21 cellular contexts compared by ENCODE assay signal in the genomic region with DNA sequence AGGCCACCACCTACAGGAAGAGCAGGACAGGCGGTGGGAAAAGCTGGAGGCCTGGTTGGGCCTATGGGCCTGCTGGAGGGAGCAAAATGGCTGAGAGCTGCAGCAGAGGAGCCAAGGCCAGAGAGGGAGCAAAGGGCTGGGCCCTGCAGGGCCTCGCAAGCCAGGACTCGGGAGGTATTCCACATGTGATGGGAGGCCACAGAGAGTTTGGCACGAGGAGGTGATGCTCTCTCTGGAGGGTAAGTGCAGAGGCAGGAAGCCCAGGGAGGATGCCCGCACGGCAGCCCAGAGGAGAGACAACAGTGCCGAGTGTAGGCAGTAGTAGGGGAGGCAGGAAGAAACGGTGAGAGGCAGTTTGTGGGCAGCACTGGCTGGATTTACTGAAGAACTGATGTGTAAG.
"Had no signal": no experiment of that assay in that cellular context is flagged by ENCODE, and none has a peak within 500 bp of the region (broad histone marks: within the 10 kb centered on the region; RNA-seq: fewer than 3 reads in every experiment).

No MANE protein-coding gene starts in this region.

- H3K27me3 Mint-ChIP-seq: central memory CD8-positive, alpha-beta T cell; naive thymus-derived CD4-positive, alpha-beta T cell; progenitor cell of endocrine pancreas; stimulated activated naive CD8-positive, alpha-beta T cell treated with anti-CD3 and anti-CD28 coated beads, Interleukin-15, Interleukin-2, amounts not matched to agents 100 ng/mL and 50 ng/mL, for 24 hours had no signal

- H3K4me3 Mint-ChIP-seq: central memory CD8-positive, alpha-beta T cell; neural crest cell; stimulated activated naive CD8-positive, alpha-beta T cell treated with anti-CD3 and anti-CD28 coated beads, Interleukin-15, Interleukin-2, amounts not matched to agents 100 ng/mL and 50 ng/mL, for 24 hours had no signal

- H3K4me3 ChIP-seq: esophagus muscularis mucosa, gastrocnemius medialis, heart right ventricle, lung, pancreas, smooth muscle cell, tibial artery, upper lobe of left lung had no signal

- H3K27ac Mint-ChIP-seq: progenitor cell of endocrine pancreas; stimulated activated naive CD8-positive, alpha-beta T cell treated with anti-CD3 and anti-CD28 coated beads, Interleukin-15, Interleukin-2, amounts not matched to agents 100 ng/mL and 50 ng/mL, for 24 hours had no signal

- H3K36me3 ChIP-seq: esophagus muscularis mucosa, gastrocnemius medialis, pancreas, tibial artery, upper lobe of left lung had no signal

- H3K27me3 ChIP-seq: esophagus muscularis mucosa, gastrocnemius medialis, heart right ventricle, pancreas, tibial artery, upper lobe of left lung had no signal

- H3K4me1 ChIP-seq: gastrocnemius medialis, pancreas, tibial artery had no signal

- FAIRE-seq: endometrium, pancreas had no signal

- H3K4me2 ChIP-seq: smooth muscle cell had no signal

- DNase-seq: cortex of kidney; effector memory CD4-positive, alpha-beta T cell; gastrocnemius medialis; heart right ventricle; left colon; left ventricle myocardium superior; naive thymus-derived CD4-positive, alpha-beta T cell; nucleus accumbens; pancreas; right cardiac atrium; stimulated activated CD4-positive, alpha-beta T cell treated with anti-CD3 and anti-CD28 coated beads, Interleukin-2, amount 100 ng/mL, for 48 hours; tibial artery had no signal

- ATAC-seq: gastrocnemius medialis; heart right ventricle; left colon; left ventricle myocardium superior; naive thymus-derived CD4-positive, alpha-beta T cell; pancreas; right cardiac atrium had no signal

- H3K27ac ChIP-seq: esophagus muscularis mucosa, gastrocnemius medialis, pancreas, tibial artery, upper lobe of left lung had no signal

- H3K9me3 ChIP-seq: esophagus muscularis mucosa, gastrocnemius medialis, heart right ventricle, pancreas, tibial artery, upper lobe of left lung had no signal

- H3K9me3 Mint-ChIP-seq: central memory CD8-positive, alpha-beta T cell; stimulated activated naive CD8-positive, alpha-beta T cell treated with anti-CD3 and anti-CD28 coated beads, Interleukin-15, Interleukin-2, amounts not matched to agents 100 ng/mL and 50 ng/mL, for 24 hours had no signal
